Comparison of ENCODE assay signal across 1 cellular context in the genomic region with DNA sequence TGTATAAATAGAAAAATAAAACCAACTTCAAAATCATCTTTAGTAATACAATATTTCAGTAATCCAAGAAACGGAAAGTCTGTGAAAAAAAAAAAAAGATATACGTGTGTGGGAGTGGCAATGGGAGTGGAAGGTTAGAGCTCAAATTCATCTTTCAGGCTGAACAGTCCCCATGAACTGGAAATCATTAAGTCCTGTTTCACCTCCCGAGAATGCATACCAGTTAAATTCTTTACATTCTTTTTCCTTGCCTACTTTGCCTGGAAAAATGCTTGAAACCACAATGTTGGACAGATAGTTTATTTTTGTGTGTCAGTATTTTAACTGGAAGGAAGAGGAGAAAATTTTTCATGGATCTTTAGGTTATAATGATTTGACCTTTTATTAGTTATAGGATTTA.
TF ChIP-seq lines count a peak whose summit lies in the region.

No MANE protein-coding gene starts in this region.

TF ChIP-seq in HCT116, 20 proteins besides CTCF, POLR2A, EP300 and RAD21 (continued from another document):
- TF ChIP-seq POLR2AphosphoS5 (IDR thresholded peaks at IDR 0.05; ENCODE audit: low read depth, low read length), result no peak
